16 cellular contexts compared by ENCODE assay signal in the genomic region with DNA sequence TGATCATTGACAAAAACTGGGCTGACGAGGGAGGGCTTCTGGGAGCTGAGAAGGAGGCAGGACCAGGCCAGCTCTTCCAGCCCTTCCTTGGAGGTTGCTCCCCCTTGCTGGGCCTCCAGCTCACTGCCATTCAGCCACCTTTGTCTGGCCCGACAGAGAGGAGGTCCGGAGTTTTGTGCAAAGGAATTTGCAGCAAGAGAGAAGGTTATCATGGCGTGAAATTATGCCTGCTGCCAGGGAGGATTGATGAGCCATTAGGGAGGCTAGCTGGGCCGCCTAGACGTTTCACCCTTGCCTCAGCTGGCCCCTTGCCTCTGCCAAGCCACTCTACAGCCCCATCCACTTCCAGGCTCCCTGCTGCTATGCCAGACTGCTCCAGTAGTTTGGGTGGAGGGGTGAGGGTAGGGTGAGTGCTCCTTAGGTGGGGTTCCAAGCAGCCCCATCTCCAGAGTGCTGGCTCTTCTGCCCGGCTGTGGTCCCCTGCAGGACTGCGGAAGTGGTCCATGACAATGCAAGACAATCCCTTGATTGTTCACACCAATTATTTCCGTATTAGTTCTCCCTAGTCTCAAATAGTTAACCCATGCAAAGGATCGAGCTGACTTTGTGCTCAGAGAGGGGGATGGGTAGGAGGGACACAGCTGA. TPM values are rescaled to one million over a fixed set of nuclear protein-coding genes. Genes with fewer than 3 reads are reported as not detected.
A peak's percentile ranks its signal among the peaks of the same experiment; 100 is the strongest.
DNase-seq lines count a peak whose midpoint lies in the region; ATAC-seq and TF ChIP-seq lines count a peak whose summit lies in the region.
"Had no signal": no experiment of that assay in that cellular context is flagged by ENCODE, and none has a peak within 500 bp of the region (broad histone marks: within the 10 kb centered on the region; RNA-seq: fewer than 3 reads in every experiment).

No MANE protein-coding gene starts in this region.

- H2AFZ ChIP-seq in H9 (ENCODE audit: low read length): no peak overlapping the region

- peak overlapping the region; percentile 9 to 56 for H3K4me3 Mint-ChIP-seq in H9
- H3K4me3 Mint-ChIP-seq in T-helper 17 cell: no peak overlapping the region
- H3K4me3 Mint-ChIP-seq: CD8-positive, alpha-beta T cell; stimulated activated memory B cell treated with anti-CD40 and anti-IgM and Interleukin-4, amounts not matched to agents 10 μg/mL and 1 μg/mL and 100 μg/mL, for 72 hours had no signal

- H3K14ac ChIP-seq in H9 (ENCODE audit: insufficient read depth, low read length): peak overlapping the region; percentile 28

- H3K9me3 ChIP-seq in H9 (ENCODE audit: control insufficient read depth, low read depth, low read length): no peaks in the 10 kb centered on the region
- no peaks in the 10 kb centered on the region for H3K9me3 ChIP-seq in adipocyte (ENCODE audit: control insufficient read depth, low read length)
- H3K9me3 ChIP-seq in iPS-18a (ENCODE audit: control insufficient read depth, low read depth, low read length): no peaks in the 10 kb centered on the region
- H3K9me3 ChIP-seq in T-helper 17 cell (ENCODE audit: control insufficient read depth, low read length, poor library complexity, severe bottlenecking): no peaks in the 10 kb centered on the region
- H3K9me3 ChIP-seq: gastrocnemius medialis, sigmoid colon had no signal

- H3K23ac ChIP-seq in H9 (ENCODE audit: insufficient read length, low read depth, low read length): no peak overlapping the region

- H4K20me1 ChIP-seq in H9 (ENCODE audit: control insufficient read depth, insufficient read depth, insufficient read length): no peaks in the 10 kb centered on the region

- no peaks in the 10 kb centered on the region for H3K36me3 ChIP-seq in adipocyte (ENCODE audit: control insufficient read depth, insufficient read depth, low read length, severe bottlenecking)
- H3K36me3 ChIP-seq in iPS-18a (ENCODE audit: control insufficient read depth, low read depth, low read length): no peaks in the 10 kb centered on the region
- H3K36me3 ChIP-seq: gastrocnemius medialis, sigmoid colon had no signal

- no peaks in the 10 kb centered on the region for H3K27me3 ChIP-seq in H9 (ENCODE audit: insufficient read depth, low read length)
- peaks cover 53% of the 10 kb centered on the region for H3K27me3 ChIP-seq in adipocyte (replicated peaks; ENCODE audit: control insufficient read depth, insufficient read depth, low read length)
- H3K27me3 ChIP-seq in iPS-18a (ENCODE audit: control insufficient read depth, insufficient read depth, low read length): no peaks in the 10 kb centered on the region
- H3K27me3 ChIP-seq: sigmoid colon had no signal

- H3K23me2 ChIP-seq in H9 (ENCODE audit: insufficient read length, low read depth, low read length, poor library complexity, severe bottlenecking): no peaks in the 10 kb centered on the region

- H2BK20ac ChIP-seq in H9 (ENCODE audit: low read depth, low read length, poor library complexity, severe bottlenecking): no peak overlapping the region

- H2BK15ac ChIP-seq in H9 (ENCODE audit: low read depth, low read length): no peak overlapping the region

- peak overlapping the region; percentile 79 to 94 (median 91) for H3K27ac Mint-ChIP-seq in H9
- no peak overlapping the region for H3K27ac Mint-ChIP-seq in T-helper 17 cell
- H3K27ac Mint-ChIP-seq: CD8-positive, alpha-beta T cell had no signal

- no peak overlapping the region for H3K4ac ChIP-seq in H9 (ENCODE audit: low read depth, low read length)

- no peak overlapping the region for H4K91ac ChIP-seq in H9 (ENCODE audit: insufficient read length, low read depth, low read length)

- H2BK5ac ChIP-seq in H9 (ENCODE audit: insufficient read length, low read length): no peak overlapping the region

- no peak overlapping the region for H2AK5ac ChIP-seq in H9 (ENCODE audit: insufficient read length, low read length)

- no peak overlapping the region for H4K5ac ChIP-seq in H9 (ENCODE audit: insufficient read length, low read depth, low read length)

- no peaks in the 10 kb centered on the region for H3K79me1 ChIP-seq in H9 (ENCODE audit: insufficient read depth, low read depth, low read length, poor library complexity, severe bottlenecking)

- H3K4me2 ChIP-seq in H9 (ENCODE audit: insufficient read depth, insufficient read length, low read length): peak overlapping the region; percentile 5

- H4K8ac ChIP-seq in H9 (replicated peaks; ENCODE audit: insufficient read length, low read depth, low read length): no peak overlapping the region

- H3K79me2 ChIP-seq in H9 (ENCODE audit: insufficient read depth, low read length): no peaks in the 10 kb centered on the region

- H3K4me1 Mint-ChIP-seq in H9: peaks cover 59 to 68% of the 10 kb centered on the region in 2 experiments
- H3K4me1 Mint-ChIP-seq in T-helper 17 cell: peaks cover 5% of the 10 kb centered on the region

- H3K56ac ChIP-seq in H9 (ENCODE audit: insufficient read length, low read depth, low read length): no peak overlapping the region

- H2BK12ac ChIP-seq in H9 (ENCODE audit: insufficient read length, low read depth, low read length): no peak overlapping the region

- H3K27ac ChIP-seq in H9 (ENCODE audit: insufficient read length, low read depth, low read length) (no peak overlapping the region), iPS-18a (ENCODE audit: low read length) (no peak overlapping the region)
- H3K27ac ChIP-seq: gastrocnemius medialis, sigmoid colon had no signal

- no peak overlapping the region for H2BK120ac ChIP-seq in H9 (ENCODE audit: low read depth, low read length, poor library complexity, severe bottlenecking)

- H3K36me3 Mint-ChIP-seq in H9 (ENCODE audit: insufficient read depth in 1 of 3, low read depth in 3 of 3) (no peaks in the 10 kb centered on the region), T-helper 17 cell (ENCODE audit: low read depth) (no peaks in the 10 kb centered on the region)
- H3K36me3 Mint-ChIP-seq: CD8-positive, alpha-beta T cell; stimulated activated memory B cell treated with anti-CD40 and anti-IgM and Interleukin-4, amounts not matched to agents 10 μg/mL and 1 μg/mL and 100 μg/mL, for 72 hours had no signal

- peak overlapping the region; percentile 27 for H3K18ac ChIP-seq in H9 (ENCODE audit: insufficient read length, low read depth, low read length)

- DNase-seq in H9: peak; percentile 65
- peak; percentile 26 for DNase-seq in adipocyte (ENCODE audit: low read depth)
- DNase-seq in renal cortical epithelial cell (ENCODE audit: low read depth): peak; percentile 35
- no peak for DNase-seq in T-helper 17 cell
- DNase-seq in pons (ENCODE audit: low spot score): no peak
- DNase-seq: activated effector memory CD4-positive, alpha-beta T cell treated with anti-CD3 and anti-CD28 coated beads, Interleukin-2, amount 50 U/mL, for 16 hours; CD8-positive, alpha-beta T cell; gastrocnemius medialis; NCI-H146; sigmoid colon had no signal

- no peak for ATAC-seq in GM19023 (IDR thresholded peaks at IDR 0.05; ENCODE audit: unreplicated experiment)
- no peak for ATAC-seq in T-helper 17 cell
- ATAC-seq: CD8-positive, alpha-beta T cell; gastrocnemius medialis; K562 had no signal

- no CpG with 5 or more reads among the region's 10 CpGs for WGBS in H9 (ENCODE audit: extremely low coverage, insufficient read length, low lambda C conversion rate)

- H3K27me3 Mint-ChIP-seq in H9 (ENCODE audit: low read depth) (peaks cover 2% of the 10 kb centered on the region), T-helper 17 cell (peaks cover 33% of the 10 kb centered on the region)

- H3T11ph ChIP-seq in H9 (ENCODE audit: low read length): no peak overlapping the region

- H3K4me3 ChIP-seq in adipocyte (ENCODE audit: low read length): no peak overlapping the region
- peak overlapping the region; percentile 5 for H3K4me3 ChIP-seq in iPS-18a (ENCODE audit: low read length)
- H3K4me3 ChIP-seq: gastrocnemius medialis, K562, sigmoid colon had no signal

- no peak overlapping the region for H3K9ac ChIP-seq in H9 (ENCODE audit: extremely low read depth, insufficient read length, low read length)
- H3K9ac ChIP-seq in adipocyte (ENCODE audit: low read length): no peak overlapping the region
- no peak overlapping the region for H3K9ac ChIP-seq in iPS-18a (ENCODE audit: low read length)

- H3K9me3 Mint-ChIP-seq in H9: no peaks in the 10 kb centered on the region; a peak in 1 of 5 replicates
- H3K9me3 Mint-ChIP-seq: CD8-positive, alpha-beta T cell; stimulated activated memory B cell treated with anti-CD40 and anti-IgM and Interleukin-4, amounts not matched to agents 10 μg/mL and 1 μg/mL and 100 μg/mL, for 72 hours had no signal

- TF ChIP-seq CTCF in H9 (conservative IDR thresholded peaks at IDR 0.05): no peak

- H3K4me1 ChIP-seq in H9 (ENCODE audit: insufficient read depth, low read length) (peaks cover 8% of the 10 kb centered on the region; the same call in 1 of the 2 replicates), adipocyte (ENCODE audit: control insufficient read depth, insufficient read depth, low read length) (peaks cover 28% of the 10 kb centered on the region), iPS-18a (ENCODE audit: control insufficient read depth, low read depth, low read length) (peaks cover 23% of the 10 kb centered on the region)
- H3K4me1 ChIP-seq: gastrocnemius medialis, sigmoid colon had no signal

RNA-seq across cellular contexts. Expression of a gene that starts 17.1 kb away (rescaled TPM):
- total RNA-seq in H9 (2021) (62.1 and 68.5 TPM in 2 replicates), renal cortical epithelial cell (12.9 and 47.0 TPM in 2 replicates), T-helper 17 cell (100 to 1,000 TPM; 164 to 174 TPM)

RNA-seq across cellular contexts. Expression of a gene that starts 37.4 kb away (rescaled TPM):
- total RNA-seq in H9 (2021) (1.8 and 2.8 TPM in 2 replicates), renal cortical epithelial cell (not detected in 2 replicates), T-helper 17 cell (under 1 TPM; 0.35 to 0.47 TPM)
- total RNA-seq: gastrocnemius medialis, K562, kidney epithelial cell, SK-MEL-5 had no signal

Comparison
In these comparisons a context has a peak if more than half of its experiments do, and no peak if none do; other contexts are left out.
1. DNase-seq: peak in H9 (single experiment), adipocyte (single experiment) and renal cortical epithelial cell (single experiment); none in T-helper 17 cell (0 of 3) and pons (single experiment).